ENCODE assay signal across 8 cellular contexts in genomic region chr3:185585523-185585861, GRCh38. TPM values are rescaled to one million over a fixed set of nuclear protein-coding genes. Genes with fewer than 3 reads are reported as not detected.
DNase-seq lines count a peak whose midpoint lies in the region; FAIRE-seq and TF ChIP-seq lines count a peak whose summit lies in the region.

No MANE protein-coding gene starts in this region.

- H3K27me3 Mint-ChIP-seq in activated naive CD4-positive, alpha-beta T cell treated with anti-CD3 and anti-CD28 coated beads for 36 hours (ENCODE audit: low read depth), result no peaks in the 10 kb centered on the region

- H3K4me1 Mint-ChIP-seq in activated naive CD4-positive, alpha-beta T cell treated with anti-CD3 and anti-CD28 coated beads for 36 hours (ENCODE audit: low read depth), result peaks cover 27% of the 10 kb centered on the region

- intact Hi-C loops in activated naive CD4-positive, alpha-beta T cell treated with anti-CD3 and anti-CD28 coated beads for 36 hours (cut with micrococcal nuclease), result loop anchor here (2.0 to 10.0 kb wide), 2 partner anchors 523 to 989 kb away; partner anchors contain the start of genes DNAJB11 and ETV5
- intact Hi-C loops in ascending aorta (cut with DNase I), result loop anchor here (5.0 to 10.0 kb wide), 3 partner anchors 223 to 979 kb away; partner anchors contain the start of genes MAP3K13, TBCCD1 and TRA2B

- no peaks in the 10 kb centered on the region for H3K36me3 ChIP-seq in ascending aorta
- no peaks in the 10 kb centered on the region for H3K36me3 ChIP-seq in liver (ENCODE audit: control insufficient read depth in 4 of 4, insufficient read depth in 3 of 4, low read depth in 1 of 4, low read length in 3 of 4)
- H3K36me3 ChIP-seq in tibial nerve, result peaks cover 0 to 8% (median 0%) of the 10 kb centered on the region in 3 donors

- TF ChIP-seq RAD21 in liver (IDR thresholded peaks at IDR 0.05), result no peak

- peak overlapping the region; percentile 83 for H3K4me3 Mint-ChIP-seq in activated naive CD4-positive, alpha-beta T cell treated with anti-CD3 and anti-CD28 coated beads for 36 hours

- CTCF ChIA-PET in activated naive CD4-positive, alpha-beta T cell treated with anti-CD3 and anti-CD28 coated beads for 36 hours (lab: Charles Lee), result interaction anchor here (1.3 to 2.6 kb wide), 4 partner anchors 10 to 124 kb away, joined by 3 to 20 read pairs (median 6); no protein-coding TSS in a partner anchor

- TF ChIP-seq EP300 in tibial nerve (IDR thresholded peaks at IDR 0.05), result no peak

- H3K4me3 ChIP-seq in ascending aorta (peak overlapping the region; percentile 79 to 98), liver (ENCODE audit: low read depth in 1 of 3, low read length in 3 of 3) (peak overlapping the region; percentile 48 to 94 (median 91)), tibial nerve (peak overlapping the region; percentile 83 to 93 (median 90))

- peak; percentile 10 for DNase-seq in activated naive CD4-positive, alpha-beta T cell treated with anti-CD3 and anti-CD28 coated beads for 36 hours
- DNase-seq in activated naive CD4-positive, alpha-beta T cell (lab: John Stamatoyannopoulos, UW), result no peak
- DNase-seq in ascending aorta (ENCODE audit: low spot score in 2 of 2), result no peak
- no peak for DNase-seq in tibial nerve (ENCODE audit: low spot score in 2 of 2)
- no peak for DNase-seq in GM12891 (ENCODE audit: insufficient read length, low spot score)
- no peak for DNase-seq in occipital lobe (lab: John Stamatoyannopoulos, UW)
- DNase-seq in NCI-H128 (lab: John Stamatoyannopoulos, UW; ENCODE audit: unreplicated experiment), result no peak

- FAIRE-seq in GM12891 (lab: Jason Lieb, UNC), result no peak

- H3K9ac ChIP-seq in liver (ENCODE audit: low read depth in 1 of 2, low read length in 2 of 2), result peak overlapping the region; percentile 1 to 60

- no peak for TF ChIP-seq CTCF in ascending aorta (IDR thresholded peaks at IDR 0.05)
- no peak for TF ChIP-seq CTCF in liver (IDR thresholded peaks at IDR 0.05; ENCODE audit: low read depth, low read length, missing input control)
- no peak for TF ChIP-seq CTCF in tibial nerve (IDR thresholded peaks at IDR 0.05)

- no peaks in the 10 kb centered on the region for H3K9me3 ChIP-seq in ascending aorta
- H3K9me3 ChIP-seq in liver (ENCODE audit: control insufficient read depth in 4 of 4, low read length in 3 of 4), result no peaks in the 10 kb centered on the region
- H3K9me3 ChIP-seq in tibial nerve, result no peaks in the 10 kb centered on the region

- peak overlapping the region; percentile 58 to 97 for H3K27ac ChIP-seq in ascending aorta
- H3K27ac ChIP-seq in liver (ENCODE audit: low read depth in 1 of 2, low read length in 2 of 2), result peak overlapping the region; percentile 93 to 97
- peak overlapping the region; percentile 94 to 99 (median 96) for H3K27ac ChIP-seq in tibial nerve

- 22% methylated on average over 9 of the region's 9 CpGs for whole genome bisulfite sequencing in liver
- WGBS in tibial nerve, 2 donors, result 44% methylated on average over 9 of the region's 9 CpGs

- TF ChIP-seq POLR2A in tibial nerve (IDR thresholded peaks at IDR 0.05) (no peak), GM12891 (IDR thresholded peaks at IDR 0.05; ENCODE audit: low read depth, low read length) (no peak)

- H3K27me3 ChIP-seq in ascending aorta (no peaks in the 10 kb centered on the region), liver (ENCODE audit: control insufficient read depth in 4 of 4, insufficient read depth in 4 of 4, low read length in 3 of 4) (no peaks in the 10 kb centered on the region), tibial nerve (no peaks in the 10 kb centered on the region)

- peaks cover 2% of the 10 kb centered on the region for H3K36me3 Mint-ChIP-seq in activated naive CD4-positive, alpha-beta T cell treated with anti-CD3 and anti-CD28 coated beads for 36 hours (ENCODE audit: low read depth)

- peak overlapping the region; percentile 88 for H3K27ac Mint-ChIP-seq in activated naive CD4-positive, alpha-beta T cell treated with anti-CD3 and anti-CD28 coated beads for 36 hours

- H3K4me1 ChIP-seq in ascending aorta (peaks cover 10 to 12% of the 10 kb centered on the region in 2 donors), liver (ENCODE audit: control insufficient read depth in 4 of 4, insufficient read depth in 4 of 4, low read length in 3 of 4) (peaks cover 10 to 33% (median 25%) of the 10 kb centered on the region in 4 donors), tibial nerve (peaks cover 0 to 42% (median 15%) of the 10 kb centered on the region in 4 donors)

- H3K9me3 Mint-ChIP-seq in activated naive CD4-positive, alpha-beta T cell treated with anti-CD3 and anti-CD28 coated beads for 36 hours, result no peaks in the 10 kb centered on the region

TF ChIP-seq in liver, 16 proteins besides CTCF, POLR2A, EP300 and RAD21:
- peak in 1 of 2 donors; percentile 29 for TF ChIP-seq HNF4A (conservative IDR thresholded peaks at IDR 0.05)
- no peak for TF ChIP-seq TAF1 (conservative IDR thresholded peaks at IDR 0.05)

TF ChIP-seq in GM12891, 5 proteins besides CTCF, POLR2A, EP300 and RAD21:
- TF ChIP-seq PAX5 (IDR thresholded peaks at IDR 0.05; ENCODE audit: insufficient read depth, low read length, severe bottlenecking), result no peak
- no peak for TF ChIP-seq TAF1 (IDR thresholded peaks at IDR 0.05; ENCODE audit: low read depth, low read length)
TF ChIP-seq in GM12891: peak in this region for 0.

RNA-seq across cellular contexts. Expression of gene SENP2, which starts 0.6 kb away (rescaled TPM):
- 10 to 100 TPM; 19.4 to 25.0 TPM for total RNA-seq in activated naive CD4-positive, alpha-beta T cell treated with anti-CD3 and anti-CD28 coated beads for 36 hours
- total RNA-seq in ascending aorta, result 44.6 TPM
- 10 to 100 TPM; 13.4 to 23.3 TPM for total RNA-seq in liver
- polyA plus RNA-seq in liver, result 1 to 10 TPM; 7.9 to 9.3 TPM
- 10 to 100 TPM; 27.5 to 84.9 (median 28.9) TPM for total RNA-seq in tibial nerve
- polyA plus RNA-seq in GM12891 (2012; ENCODE audit: low read depth, missing spikeins), result 15.7 TPM
- total RNA-seq in occipital lobe, result 43.5 TPM

RNA-seq across cellular contexts. Expression of gene LIPH, which starts 33.1 kb away (rescaled TPM):
- total RNA-seq in activated naive CD4-positive, alpha-beta T cell treated with anti-CD3 and anti-CD28 coated beads for 36 hours, result not detected
- total RNA-seq in ascending aorta (6.9 TPM), liver (under 1 TPM; under 0.01 to 0.23 TPM), tibial nerve (under 1 TPM in 3 of 4 donors, not detected in 1; 0.20 to 0.30 (median 0.21) TPM), occipital lobe (not detected)
- under 1 TPM in 1 of 2 donors, not detected in 1; 0.09 TPM for polyA plus RNA-seq in liver
- polyA plus RNA-seq in GM12891 (2012; ENCODE audit: low read depth, missing spikeins), result 1.1 TPM
